In the genomic region with DNA sequence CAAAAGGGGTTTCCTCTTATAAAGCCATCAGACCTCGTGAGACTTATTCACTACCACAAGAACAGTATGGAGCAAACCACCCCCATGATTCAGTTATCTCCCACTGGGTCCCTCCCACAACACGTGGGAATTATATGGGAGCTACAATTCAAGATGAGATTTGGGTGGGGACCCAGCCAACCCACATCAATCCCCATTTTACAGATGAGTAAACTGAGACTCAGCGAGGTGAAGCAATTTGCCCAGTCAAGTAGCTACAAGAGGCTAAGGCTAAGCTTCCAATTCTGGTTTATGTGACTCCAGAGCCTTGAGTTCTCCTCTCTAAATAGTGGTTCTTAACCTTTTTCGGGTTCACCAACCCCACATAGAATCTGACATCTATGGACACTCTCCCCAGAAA, we compare ENCODE assay signal across 17 cellular contexts. TPM values are rescaled to one million over a fixed set of nuclear protein-coding genes. Genes with fewer than 3 reads are reported as not detected.
DNase-seq lines count a peak whose midpoint lies in the region; ATAC-seq and TF ChIP-seq lines count a peak whose summit lies in the region.
"Had no signal": no experiment of that assay in that cellular context is flagged by ENCODE, and none has a peak within 500 bp of the region (broad histone marks: within the 10 kb centered on the region; RNA-seq: fewer than 3 reads in every experiment).

No MANE protein-coding gene starts in this region.

- no peak overlapping the region for H3K4me3 ChIP-seq in OCI-LY7 (ENCODE audit: low read depth, low read length, poor library complexity, severe bottlenecking)
- H3K4me3 ChIP-seq: A549, BLaER1 had no signal

- H3K4me3 Mint-ChIP-seq in T-helper 1 cell treated with Interleukin-12 subunit alpha and Interleukin-12 subunit beta and Interleukin-4 antibody, amounts not matched to agents 30 μg/mL and 1 μg/mL, for 36 hours = no peak overlapping the region
- peak overlapping the region; percentile 69 for H3K4me3 Mint-ChIP-seq in central memory CD8-positive, alpha-beta T cell
- H3K4me3 Mint-ChIP-seq in natural killer cell treated with Interleukin-12 subunit alpha and Interleukin-12 subunit beta and Interleukin-15 and Interleukin-18, amount 100 ng/mL, for 72 hours = peak overlapping the region; percentile 72
- H3K4me3 Mint-ChIP-seq: CD14-positive monocyte, HFFc6 had no signal

- peaks cover 22% of the 10 kb centered on the region for H3K9me3 Mint-ChIP-seq in T-helper 1 cell treated with Interleukin-12 subunit alpha and Interleukin-12 subunit beta and Interleukin-4 antibody, amounts not matched to agents 30 μg/mL and 1 μg/mL, for 36 hours
- no peaks in the 10 kb centered on the region for H3K9me3 Mint-ChIP-seq in central memory CD8-positive, alpha-beta T cell
- H3K9me3 Mint-ChIP-seq in natural killer cell treated with Interleukin-12 subunit alpha and Interleukin-12 subunit beta and Interleukin-15 and Interleukin-18, amount 100 ng/mL, for 72 hours = no peaks in the 10 kb centered on the region

- no TSS peak for BruUV-seq in OCI-LY7 (replicated peaks; lab: Mats Ljungman, UMichigan)

- peak overlapping the region; percentile 79 for H3K27ac ChIP-seq in OCI-LY7 (ENCODE audit: low read depth, low read length, poor library complexity, severe bottlenecking)
- H3K27ac ChIP-seq: 22Rv1, A549, BLaER1 had no signal

- H3K27me3 Mint-ChIP-seq in T-helper 1 cell treated with Interleukin-12 subunit alpha and Interleukin-12 subunit beta and Interleukin-4 antibody, amounts not matched to agents 30 μg/mL and 1 μg/mL, for 36 hours (ENCODE audit: low read depth) = no peaks in the 10 kb centered on the region
- H3K27me3 Mint-ChIP-seq in central memory CD8-positive, alpha-beta T cell = no peaks in the 10 kb centered on the region
- H3K27me3 Mint-ChIP-seq in natural killer cell treated with Interleukin-12 subunit alpha and Interleukin-12 subunit beta and Interleukin-15 and Interleukin-18, amount 100 ng/mL, for 72 hours = no peaks in the 10 kb centered on the region

- CTCF ChIA-PET in OCI-LY7 (lab: Charles Lee; ENCODE audit: unreplicated experiment) = no interaction called here

- H3K27ac Mint-ChIP-seq in T-helper 1 cell treated with Interleukin-12 subunit alpha and Interleukin-12 subunit beta and Interleukin-4 antibody, amounts not matched to agents 30 μg/mL and 1 μg/mL, for 36 hours = peak overlapping the region; percentile 34
- peak overlapping the region; percentile 95 for H3K27ac Mint-ChIP-seq in central memory CD8-positive, alpha-beta T cell (ENCODE audit: low read depth)
- peak overlapping the region; percentile 84 to 97 for H3K27ac Mint-ChIP-seq in natural killer cell treated with Interleukin-12 subunit alpha and Interleukin-12 subunit beta and Interleukin-15 and Interleukin-18, amount 100 ng/mL, for 72 hours
- H3K27ac Mint-ChIP-seq: CD14-positive monocyte, HFFc6 had no signal

- no peak for ATAC-seq in central memory CD8-positive, alpha-beta T cell (replicated peaks; ENCODE audit: extremely low read depth, poor library complexity, severe bottlenecking)
- ATAC-seq in natural killer cell treated with Interleukin-12 subunit alpha and Interleukin-12 subunit beta and Interleukin-15 and Interleukin-18, amount 100 ng/mL, for 72 hours = no peak
- ATAC-seq in HG02884 (IDR thresholded peaks at IDR 0.05; ENCODE audit: unreplicated experiment) (no peak), HG02981 (IDR thresholded peaks at IDR 0.05; ENCODE audit: unreplicated experiment) (no peak)
- ATAC-seq: A549, HCT116 had no signal

- peaks cover 17% of the 10 kb centered on the region for H3K9me3 ChIP-seq in OCI-LY7 (ENCODE audit: low read length)

- no peaks in the 10 kb centered on the region for H4K20me1 ChIP-seq in OCI-LY7 (ENCODE audit: insufficient read depth, low read length)
- H4K20me1 ChIP-seq: BLaER1 had no signal

- intact Hi-C loops in OCI-LY7 (cut with micrococcal nuclease; ENCODE audit: unreplicated experiment) = no loop called here

- no peaks in the 10 kb centered on the region for H3K79me2 ChIP-seq in OCI-LY7 (ENCODE audit: insufficient read depth, low read depth, low read length)

- H2AFZ ChIP-seq in OCI-LY7 (ENCODE audit: low read length) = no peak overlapping the region

- POLR2A ChIA-PET in OCI-LY7 (lab: Charles Lee) = no interaction called here

- DNase-seq in T-helper 1 cell (no peak), OCI-LY7 (ENCODE audit: low spot score) (no peak)
- DNase-seq in central memory CD8-positive, alpha-beta T cell (ENCODE audit: low spot score in 2 of 2) = no peak
- no peak for DNase-seq in natural killer cell treated with Interleukin-12 subunit alpha and Interleukin-12 subunit beta and Interleukin-15 and Interleukin-18, amount 100 ng/mL, for 72 hours (ENCODE audit: low spot score)
- DNase-seq in NK-92 treated with Interleukin-12 subunit alpha and Interleukin-12 subunit beta, amount 100 ng/mL, for 24 hours (lab: John Stamatoyannopoulos, UW) = no peak
- DNase-seq: Caco-2, GOT3, HFFc6 had no signal

- H3K36me3 ChIP-seq in OCI-LY7 (ENCODE audit: insufficient read depth, low read length) = peaks cover 22% of the 10 kb centered on the region
- H3K36me3 ChIP-seq: BLaER1 had no signal

- H3K4me1 ChIP-seq in OCI-LY7 (ENCODE audit: insufficient read depth, low read length, poor library complexity, severe bottlenecking) = peaks cover 60% of the 10 kb centered on the region
- H3K4me1 ChIP-seq: A549, Caco-2 had no signal

- no peak overlapping the region for H3K4me2 ChIP-seq in OCI-LY7 (ENCODE audit: low read length)
- H3K4me2 ChIP-seq: A549 had no signal

- H3K4me1 Mint-ChIP-seq in T-helper 1 cell treated with Interleukin-12 subunit alpha and Interleukin-12 subunit beta and Interleukin-4 antibody, amounts not matched to agents 30 μg/mL and 1 μg/mL, for 36 hours (ENCODE audit: low read depth) = peaks cover 71% of the 10 kb centered on the region
- H3K4me1 Mint-ChIP-seq in central memory CD8-positive, alpha-beta T cell = peaks cover 89% of the 10 kb centered on the region
- peaks cover 86% of the 10 kb centered on the region in 2 donors for H3K4me1 Mint-ChIP-seq in natural killer cell treated with Interleukin-12 subunit alpha and Interleukin-12 subunit beta and Interleukin-15 and Interleukin-18, amount 100 ng/mL, for 72 hours (ENCODE audit: low read depth in 2 of 2)

- H3K9me2 ChIP-seq in OCI-LY7 (ENCODE audit: insufficient read depth, low read length) = no peaks in the 10 kb centered on the region

- no peak for TF ChIP-seq CTCF in OCI-LY7 (conservative IDR thresholded peaks at IDR 0.05; ENCODE audit: low read length)

- H3K36me3 Mint-ChIP-seq in T-helper 1 cell treated with Interleukin-12 subunit alpha and Interleukin-12 subunit beta and Interleukin-4 antibody, amounts not matched to agents 30 μg/mL and 1 μg/mL, for 36 hours (ENCODE audit: low read depth) = peaks cover 82% of the 10 kb centered on the region
- H3K36me3 Mint-ChIP-seq in central memory CD8-positive, alpha-beta T cell (ENCODE audit: insufficient read depth) = peaks cover 42% of the 10 kb centered on the region
- H3K36me3 Mint-ChIP-seq in natural killer cell treated with Interleukin-12 subunit alpha and Interleukin-12 subunit beta and Interleukin-15 and Interleukin-18, amount 100 ng/mL, for 72 hours = peaks cover 14% of the 10 kb centered on the region

RNA-seq across cellular contexts. Expression of gene CD300A, which starts 8.8 kb away (rescaled TPM):
- 6.7 and 7.4 TPM in 2 replicates for total RNA-seq in OCI-LY7 (2014; rRNA removed; shearing (Covaris generic))
- 1.8 and 3.5 TPM in 2 replicates for total RNA-seq in OCI-LY7 (2022)
- total RNA-seq in natural killer cell treated with Interleukin-12 subunit alpha and Interleukin-12 subunit beta and Interleukin-15 and Interleukin-18, amount 100 ng/mL, for 72 hours = 10 to 100 TPM; 17.6 to 43.7 TPM
- total RNA-seq: Caco-2, HFFc6 had no signal

RNA-seq across cellular contexts. Expression of gene GPRC5C, which starts 43.3 kb away (rescaled TPM):
- 9.4 and 19.5 TPM in 2 replicates for total RNA-seq in OCI-LY7 (2014; rRNA removed; shearing (Covaris generic))
- 1.1 and 2.0 TPM in 2 replicates for total RNA-seq in OCI-LY7 (2022)
- under 1 TPM in 1 of 2 donors, not detected in 1; 0.25 TPM for total RNA-seq in natural killer cell treated with Interleukin-12 subunit alpha and Interleukin-12 subunit beta and Interleukin-15 and Interleukin-18, amount 100 ng/mL, for 72 hours
- total RNA-seq: HFFc6 had no signal

RNA-seq across cellular contexts. Expression of gene CD300LB, which starts 56.1 kb away (rescaled TPM):
- not detected in 2 replicates for total RNA-seq in OCI-LY7 (2014; rRNA removed; shearing (Covaris generic))
- not detected in 2 replicates for total RNA-seq in OCI-LY7 (2022)
- total RNA-seq in natural killer cell treated with Interleukin-12 subunit alpha and Interleukin-12 subunit beta and Interleukin-15 and Interleukin-18, amount 100 ng/mL, for 72 hours = under 1 TPM; 0.17 to 0.39 TPM
- total RNA-seq: Caco-2, H7, HFFc6 had no signal

Comparison
In these comparisons a context has a peak if more than half of its experiments do, and no peak if none do; other contexts are left out.
1. H3K27ac Mint-ChIP-seq: peak in every context shown above with its lines; median percentile 95 in central memory CD8-positive, alpha-beta T cell; 90 in natural killer cell treated with Interleukin-12 subunit alpha and Interleukin-12 subunit beta and Interleukin-15 and Interleukin-18, amount 100 ng/mL, for 72 hours; 34 in T-helper 1 cell treated with Interleukin-12 subunit alpha and Interleukin-12 subunit beta and Interleukin-4 antibody, amounts not matched to agents 30 μg/mL and 1 μg/mL, for 36 hours.